In the genomic region with DNA sequence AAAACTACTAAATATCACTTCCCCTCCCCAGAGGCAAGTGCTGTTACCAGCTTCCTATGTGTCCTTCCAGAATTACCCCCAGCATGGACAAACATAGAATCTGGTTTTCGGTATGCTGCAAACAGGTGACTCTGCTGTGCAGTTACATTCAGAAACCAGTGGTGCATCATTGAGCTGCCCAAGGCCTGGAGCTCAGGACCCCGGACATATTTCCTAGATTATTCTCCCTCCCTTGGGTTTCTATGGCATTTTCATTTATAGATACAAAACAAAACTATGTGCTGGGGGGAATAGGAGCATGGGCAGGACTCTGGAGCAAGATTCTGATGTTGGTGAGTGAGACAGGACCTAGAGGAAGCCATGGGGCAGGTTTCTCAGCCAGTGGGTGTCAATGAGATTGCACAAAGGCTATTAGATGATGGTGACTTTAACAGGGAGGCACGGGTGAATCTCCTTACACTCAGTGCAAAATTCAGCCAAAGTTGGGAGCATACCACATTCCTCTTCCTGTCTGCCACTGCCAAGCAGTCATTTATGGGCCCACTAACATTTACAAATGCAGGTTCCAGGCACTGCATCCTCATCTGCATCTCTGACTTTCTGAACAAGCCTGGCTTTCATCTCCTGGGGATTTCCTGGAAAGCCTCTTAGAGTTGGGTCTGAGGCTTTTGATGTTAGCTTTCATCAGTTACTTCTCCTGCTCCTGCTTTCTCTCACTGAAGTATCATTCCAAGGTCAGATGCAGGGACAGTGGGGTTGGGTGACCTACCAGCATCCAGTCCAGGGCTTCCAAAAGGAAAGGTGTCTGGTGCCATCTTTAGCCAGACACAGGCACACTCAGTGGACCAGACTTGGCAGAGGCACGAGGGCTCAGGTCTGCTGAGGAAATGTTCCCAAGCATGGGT, we compare ENCODE assay signal across 10 cellular contexts. TPM values are rescaled to one million over a fixed set of nuclear protein-coding genes. Genes with fewer than 3 reads are reported as not detected.
A peak's percentile ranks its signal among the peaks of the same experiment; 100 is the strongest.
DNase-seq lines count a peak whose midpoint lies in the region; ATAC-seq and TF ChIP-seq lines count a peak whose summit lies in the region.
"Had no signal": no experiment of that assay in that cellular context is flagged by ENCODE, and none has a peak within 500 bp of the region (broad histone marks: within the 10 kb centered on the region; RNA-seq: fewer than 3 reads in every experiment).

No MANE protein-coding gene starts in this region.

- no peak overlapping the region for H4K91ac ChIP-seq in IMR-90 (ENCODE audit: insufficient read depth, low read depth, low read length)

- no peak overlapping the region for H2BK5ac ChIP-seq in IMR-90 (ENCODE audit: low read depth, low read length, poor library complexity, severe bottlenecking)

- no peak for TF ChIP-seq RAD21 in IMR-90 (IDR thresholded peaks at IDR 0.05; ENCODE audit: low read length)

- H3K79me1 ChIP-seq in IMR-90 (ENCODE audit: low read depth in 1 of 2, low read length in 2 of 2), result peaks cover under 1 to 27% of the 10 kb centered on the region in 2 experiments

- BruUV-seq in IMR-90 (replicated peaks; lab: Mats Ljungman, UMichigan), result no TSS peak

- no peak overlapping the region for H4K5ac ChIP-seq in IMR-90 (ENCODE audit: low read depth, low read length)

- H3K9me1 ChIP-seq in IMR-90 (ENCODE audit: insufficient read depth, low read length), result peaks cover 9% of the 10 kb centered on the region; the same call in 1 of the 2 replicates

- H2BK15ac ChIP-seq in IMR-90 (ENCODE audit: low read depth, low read length), result no peak overlapping the region

- H3K4me1 Mint-ChIP-seq in activated CD4-positive, alpha-beta T cell treated with anti-CD3 and anti-CD28 coated beads, Interleukin-2, amount 10 ng/mL, durations not matched to agents 24 days and 14 days, result peaks cover 68% of the 10 kb centered on the region
- peaks cover 78% of the 10 kb centered on the region for H3K4me1 Mint-ChIP-seq in activated naive CD8-positive, alpha-beta T cell (ENCODE audit: low read depth)
- H3K4me1 Mint-ChIP-seq in osteocyte (ENCODE audit: unreplicated experiment), result peaks cover 11% of the 10 kb centered on the region

- no peak overlapping the region for H3K4me3 ChIP-seq in IMR-90 (ENCODE audit: insufficient read depth, low read depth, low read length)
- H3K4me3 ChIP-seq in upper lobe of right lung, result no peak overlapping the region
- H3K4me3 ChIP-seq: ascending aorta, PC-9 had no signal

- intact Hi-C loops in activated CD4-positive, alpha-beta T cell treated with anti-CD3 and anti-CD28 coated beads, Interleukin-2, amount 10 ng/mL, durations not matched to agents 24 days and 14 days (cut with micrococcal nuclease), result loop anchor here (10.0 kb wide), 1 partner anchor 1801 kb away; no protein-coding TSS in a partner anchor
- intact Hi-C loops in IMR-90 (cut with micrococcal nuclease), result no loop called here
- intact Hi-C loops in upper lobe of right lung (cut with DNase I), result no loop called here

- peaks cover 5% of the 10 kb centered on the region; the same call in 1 of the 2 replicates for H3K4me1 ChIP-seq in IMR-90 (ENCODE audit: control insufficient read depth, insufficient read depth, low read length)
- H3K4me1 ChIP-seq in upper lobe of right lung, result peaks cover 11% of the 10 kb centered on the region
- H3K4me1 ChIP-seq: ascending aorta had no signal

- DNase-seq in activated CD4-positive, alpha-beta T cell treated with anti-CD3 and anti-CD28 coated beads, Interleukin-2, amount 10 ng/mL, durations not matched to agents 24 days and 14 days, result peak; percentile 78
- DNase-seq in activated CD4-positive, alpha-beta T cell treated with anti-CD3 and anti-CD28 coated beads, Interleukin-2, amount 50 U/mL, for 1 hour, result no peak
- DNase-seq in IMR-90 (no peak), osteocyte (ENCODE audit: extremely low spot score, unreplicated experiment) (peak; percentile 60), upper lobe of right lung (no peak), D341Med (ENCODE audit: low spot score) (no peak), COLO668 (lab: John Stamatoyannopoulos, UW; ENCODE audit: unreplicated experiment) (no peak)
- DNase-seq: PC-9 had no signal

- H3K36me3 Mint-ChIP-seq in activated CD4-positive, alpha-beta T cell treated with anti-CD3 and anti-CD28 coated beads, Interleukin-2, amount 10 ng/mL, durations not matched to agents 24 days and 14 days (ENCODE audit: low read depth), result peaks cover 5% of the 10 kb centered on the region
- H3K36me3 Mint-ChIP-seq in activated naive CD8-positive, alpha-beta T cell, result peaks cover 5% of the 10 kb centered on the region
- H3K36me3 Mint-ChIP-seq in osteocyte (ENCODE audit: unreplicated experiment), result no peaks in the 10 kb centered on the region

- no peak overlapping the region for H3K18ac ChIP-seq in IMR-90 (ENCODE audit: low read depth, low read length)

- H4K8ac ChIP-seq in IMR-90 (ENCODE audit: low read depth in 2 of 2, low read length in 2 of 2), result no peak overlapping the region

- no peaks in the 10 kb centered on the region for H3K9me3 Mint-ChIP-seq in activated CD4-positive, alpha-beta T cell treated with anti-CD3 and anti-CD28 coated beads, Interleukin-2, amount 10 ng/mL, durations not matched to agents 24 days and 14 days
- no peaks in the 10 kb centered on the region for H3K9me3 Mint-ChIP-seq in activated naive CD8-positive, alpha-beta T cell (ENCODE audit: low read depth)
- H3K9me3 Mint-ChIP-seq in osteocyte (ENCODE audit: unreplicated experiment), result no peaks in the 10 kb centered on the region

- H3K27ac Mint-ChIP-seq in activated CD4-positive, alpha-beta T cell treated with anti-CD3 and anti-CD28 coated beads, Interleukin-2, amount 10 ng/mL, durations not matched to agents 24 days and 14 days, result peak overlapping the region; percentile 76
- H3K27ac Mint-ChIP-seq in activated naive CD8-positive, alpha-beta T cell, result peak overlapping the region; percentile 89
- H3K27ac Mint-ChIP-seq in osteocyte (ENCODE audit: unreplicated experiment), result no peak overlapping the region

- peaks cover 8% of the 10 kb centered on the region for H4K20me1 ChIP-seq in IMR-90 (ENCODE audit: insufficient read depth, low read length)

- POLR2A ChIA-PET in IMR-90 (lab: Charles Lee; ENCODE audit: unreplicated experiment), result no interaction called here

- dilution Hi-C loops in IMR-90 (cut with HindIII; ENCODE audit: low sequenced_read_pairs, unreplicated experiment), result no loop called here

- no peak for TF ChIP-seq POLR2A in IMR-90 (IDR thresholded peaks at IDR 0.05; ENCODE audit: low read depth, low read length)

- no peak overlapping the region for H3K56ac ChIP-seq in IMR-90 (ENCODE audit: extremely low read depth, insufficient read depth, low read length)

- H3K36me3 ChIP-seq in IMR-90 (ENCODE audit: control insufficient read depth, insufficient read depth, low read length) (no peaks in the 10 kb centered on the region), upper lobe of right lung (no peaks in the 10 kb centered on the region)
- H3K36me3 ChIP-seq: ascending aorta had no signal

- H3K27me3 ChIP-seq in IMR-90 (ENCODE audit: control insufficient read depth, insufficient read depth, low read length), result no peaks in the 10 kb centered on the region
- H3K27me3 ChIP-seq in upper lobe of right lung, result no peaks in the 10 kb centered on the region
- H3K27me3 ChIP-seq: ascending aorta had no signal

- H2AK5ac ChIP-seq in IMR-90 (ENCODE audit: low read depth, low read length), result no peak overlapping the region

- in situ Hi-C loops in IMR-90 (cut with MboI; ENCODE audit: low sequenced_read_pairs), result no loop called here

- H3K9ac ChIP-seq in IMR-90 (ENCODE audit: low read depth, low read length), result no peak overlapping the region

- no peak overlapping the region for H2AFZ ChIP-seq in IMR-90 (replicated peaks; ENCODE audit: low read length, poor library complexity)
- H2AFZ ChIP-seq: PC-9 had no signal

- no peak overlapping the region for H3K27ac ChIP-seq in IMR-90 (ENCODE audit: insufficient read depth, low read length)
- H3K27ac ChIP-seq in upper lobe of right lung, result no peak overlapping the region
- H3K27ac ChIP-seq: ascending aorta, PC-9 had no signal

- no peak overlapping the region for H2BK20ac ChIP-seq in IMR-90 (ENCODE audit: low read depth, low read length)

- no peaks in the 10 kb centered on the region for H3K9me3 ChIP-seq in IMR-90 (ENCODE audit: control insufficient read depth, insufficient read depth, low read length)
- H3K9me3 ChIP-seq in upper lobe of right lung, result no peaks in the 10 kb centered on the region
- H3K9me3 ChIP-seq: ascending aorta had no signal

- no peaks in the 10 kb centered on the region for H3K27me3 Mint-ChIP-seq in activated CD4-positive, alpha-beta T cell treated with anti-CD3 and anti-CD28 coated beads, Interleukin-2, amount 10 ng/mL, durations not matched to agents 24 days and 14 days
- no peaks in the 10 kb centered on the region for H3K27me3 Mint-ChIP-seq in activated naive CD8-positive, alpha-beta T cell
- no peaks in the 10 kb centered on the region for H3K27me3 Mint-ChIP-seq in osteocyte (ENCODE audit: unreplicated experiment)

- no CpG with 5 or more reads among the region's 4 CpGs for WGBS in IMR-90 (ENCODE audit: extremely low coverage in 2 of 2, insufficient read length in 1 of 2), 2 experiments

- no peak overlapping the region for H3K4me2 ChIP-seq in IMR-90 (ENCODE audit: low read depth, low read length)
- H3K4me2 ChIP-seq: PC-9 had no signal

- no peak overlapping the region for H3K23ac ChIP-seq in IMR-90 (ENCODE audit: low read depth, low read length)

- CTCF ChIA-PET in IMR-90 (lab: Yijun Ruan, JAX), result no interaction called here

- ATAC-seq in IMR-90 (ENCODE audit: low read depth) (no peak), upper lobe of right lung (no peak)

- no peak for TF ChIP-seq CTCF in IMR-90 (conservative IDR thresholded peaks at IDR 0.05; ENCODE audit: low read depth, low read length)
- no peak for TF ChIP-seq CTCF in osteocyte (IDR thresholded peaks at IDR 0.05)
- TF ChIP-seq CTCF in upper lobe of right lung (IDR thresholded peaks at IDR 0.05), result no peak

- peak overlapping the region; percentile 11 for H2AK9ac ChIP-seq in IMR-90 (replicated peaks; ENCODE audit: low read depth, low read length, poor library complexity)

- H3K14ac ChIP-seq in IMR-90 (replicated peaks; ENCODE audit: low read depth, low read length), result no peak overlapping the region

- peak overlapping the region; percentile 44 for H3K4me3 Mint-ChIP-seq in activated CD4-positive, alpha-beta T cell treated with anti-CD3 and anti-CD28 coated beads, Interleukin-2, amount 10 ng/mL, durations not matched to agents 24 days and 14 days
- H3K4me3 Mint-ChIP-seq in activated naive CD8-positive, alpha-beta T cell, result peak overlapping the region; percentile 57
- H3K4me3 Mint-ChIP-seq in osteocyte (ENCODE audit: unreplicated experiment), result no peak overlapping the region

- H2BK120ac ChIP-seq in IMR-90 (ENCODE audit: low read depth, low read length), result no peak overlapping the region

- no peak overlapping the region for H3K4ac ChIP-seq in IMR-90 (ENCODE audit: low read depth, low read length)

RNA-seq across cellular contexts. Expression of a gene that starts 44.5 kb away (rescaled TPM):
- 45.0 and 46.3 TPM in 2 replicates for total RNA-seq in activated CD4-positive, alpha-beta T cell treated with anti-CD3 and anti-CD28 coated beads, Interleukin-2, amount 10 ng/mL, durations not matched to agents 24 days and 14 days
- 3.4 and 3.9 TPM in 2 replicates for total RNA-seq in IMR-90 (2012; rRNA removed)
- 31.4 and 33.7 TPM in 2 replicates for polyA plus RNA-seq in IMR-90 (2012; rRNA removed)
- 30.2 and 33.4 TPM in 2 replicates for polyA plus RNA-seq in IMR-90 (2012; cell fraction: cytosol; rRNA removed)
- polyA plus RNA-seq in IMR-90 (2012; cell fraction: nucleus; rRNA removed; ENCODE audit: low replicate concordance), result 16.1 and 21.9 TPM in 2 replicates
- 14.7 and 17.8 TPM in 2 replicates for total RNA-seq in osteocyte
- 53.2 TPM for total RNA-seq in upper lobe of right lung

Comparison
In these comparisons a context has a peak if more than half of its experiments do, and no peak if none do; other contexts are left out.
1. DNase-seq: peak in activated CD4-positive, alpha-beta T cell treated with anti-CD3 and anti-CD28 coated beads, Interleukin-2, amount 10 ng/mL, durations not matched to agents 24 days and 14 days (single experiment) and osteocyte (single experiment); none in activated CD4-positive, alpha-beta T cell treated with anti-CD3 and anti-CD28 coated beads, Interleukin-2, amount 50 U/mL, for 1 hour (single experiment), IMR-90 (single experiment), upper lobe of right lung (single experiment), D341Med (single experiment) and COLO668 (single experiment).